In the genomic region with DNA sequence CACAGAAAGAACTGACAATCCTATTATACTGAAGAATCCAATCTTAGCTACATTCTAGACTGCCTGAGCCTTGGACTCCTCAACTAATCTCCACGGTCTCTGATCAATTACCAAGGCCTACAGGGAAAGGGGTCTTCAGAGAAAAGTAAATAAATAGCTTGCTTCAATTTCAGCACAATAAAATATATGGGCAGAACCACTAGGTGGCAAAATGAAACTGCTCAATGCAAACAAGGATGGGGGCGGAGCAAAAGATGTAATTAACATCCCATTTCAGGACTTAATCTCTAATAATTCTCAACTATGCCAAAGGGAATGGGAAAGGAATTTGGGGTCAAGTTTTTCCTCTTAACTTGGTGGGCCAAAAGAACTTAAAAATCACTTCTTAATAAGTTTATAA, we compare ENCODE assay signal across 8 cellular contexts.
DNase-seq lines count a peak whose midpoint lies in the region; ATAC-seq, FAIRE-seq and TF ChIP-seq lines count a peak whose summit lies in the region.

No MANE protein-coding gene starts in this region.

- ATAC-seq in PC-3 (no peak), GM19351 (IDR thresholded peaks at IDR 0.05; ENCODE audit: unreplicated experiment) (no peak), HG03469 (IDR thresholded peaks at IDR 0.05; ENCODE audit: unreplicated experiment) (no peak)
- peak; percentile 50 for ATAC-seq in naive thymus-derived CD4-positive, alpha-beta T cell

- no peak overlapping the region for H2AFZ ChIP-seq in PC-3 (ENCODE audit: low read length)

- no TSS peak for BruUV-seq in PC-3 (replicated peaks; lab: Mats Ljungman, UMichigan)

- peaks cover 0 to 21% (median 10%) of the 10 kb centered on the region in 7 donors for H3K4me1 Mint-ChIP-seq in naive thymus-derived CD4-positive, alpha-beta T cell

- H3K27me3 ChIP-seq in PC-3 (ENCODE audit: low read length): no peaks in the 10 kb centered on the region
- no peaks in the 10 kb centered on the region for H3K27me3 ChIP-seq in naive thymus-derived CD4-positive, alpha-beta T cell (ENCODE audit: control insufficient read depth in 2 of 2, insufficient read depth in 2 of 2, low read length in 2 of 2)

- H3K27ac ChIP-seq in PC-3 (ENCODE audit: low read length): no peak overlapping the region
- H3K27ac ChIP-seq in naive thymus-derived CD4-positive, alpha-beta T cell (ENCODE audit: low read depth, low read length): no peak overlapping the region

- H3K4me3 ChIP-seq in PC-3 (ENCODE audit: low read length): no peak overlapping the region
- no peak overlapping the region for H3K4me3 ChIP-seq in naive thymus-derived CD4-positive, alpha-beta T cell (ENCODE audit: low read length)

- H3K36me3 ChIP-seq in PC-3 (ENCODE audit: low read depth, low read length): no peaks in the 10 kb centered on the region
- H3K36me3 ChIP-seq in naive thymus-derived CD4-positive, alpha-beta T cell (ENCODE audit: control insufficient read depth in 2 of 3, insufficient read depth in 3 of 3, low read length in 3 of 3): peaks cover 0 to 31% (median 4%) of the 10 kb centered on the region in 3 experiments

- no peaks in the 10 kb centered on the region for H3F3A ChIP-seq in PC-3 (ENCODE audit: low read length, unreplicated experiment)

- H3K79me2 ChIP-seq in PC-3 (ENCODE audit: low read length): no peaks in the 10 kb centered on the region

- H3K9me3 Mint-ChIP-seq in naive thymus-derived CD4-positive, alpha-beta T cell: peaks cover 0 to 2% (median 0%) of the 10 kb centered on the region in 11 donors

- no peaks in the 10 kb centered on the region for H3K9me3 ChIP-seq in PC-3 (ENCODE audit: low read length)
- H3K9me3 ChIP-seq in naive thymus-derived CD4-positive, alpha-beta T cell (ENCODE audit: control insufficient read depth in 2 of 3, low read length in 3 of 3): no peaks in the 10 kb centered on the region

- H3K36me3 Mint-ChIP-seq in naive thymus-derived CD4-positive, alpha-beta T cell: peaks cover 0 to 14% (median 11%) of the 10 kb centered on the region in 5 donors

- no peaks in the 10 kb centered on the region for H3K4me1 ChIP-seq in PC-3 (ENCODE audit: insufficient read depth, low read length)
- H3K4me1 ChIP-seq in naive thymus-derived CD4-positive, alpha-beta T cell (ENCODE audit: control insufficient read depth in 2 of 2, insufficient read depth in 2 of 2, low read length in 2 of 2): no peaks in the 10 kb centered on the region

- H3K4me3 Mint-ChIP-seq in naive thymus-derived CD4-positive, alpha-beta T cell: no peak overlapping the region

- H3K27ac Mint-ChIP-seq in naive thymus-derived CD4-positive, alpha-beta T cell: peak overlapping the region in 3 of 9 donors; percentile 10 to 66 (median 56)

- CTCF ChIA-PET in PC-3 (lab: Charles Lee): interaction anchor here (0.5 to 1.5 kb wide), 2 partner anchors 32 to 294 kb away, joined by 5 to 9 read pairs; no protein-coding TSS in a partner anchor
- CTCF ChIA-PET in naive thymus-derived CD4-positive, alpha-beta T cell (lab: Charles Lee): interaction anchor here (1.0 to 1.4 kb wide), 3 partner anchors 211 to 311 kb away, joined by 3 to 4 read pairs (median 4); no protein-coding TSS in a partner anchor

- no peak for TF ChIP-seq POLR2A in GM12892 (IDR thresholded peaks at IDR 0.05; ENCODE audit: low read depth, low read length)

- H4K20me1 ChIP-seq in PC-3 (ENCODE audit: low read length): no peaks in the 10 kb centered on the region

- no peak overlapping the region for H3K4me2 ChIP-seq in PC-3 (ENCODE audit: low read length)

- intact Hi-C loops in PC-3 (cut with micrococcal nuclease): loop anchor here (1.0 to 5.0 kb wide), 4 partner anchors 33 to 295 kb away; no protein-coding TSS in a partner anchor
- intact Hi-C loops in naive thymus-derived CD4-positive, alpha-beta T cell (cut with micrococcal nuclease): loop anchor here (1.0 to 5.0 kb wide), 6 partner anchors 134 to 473 kb away; a partner anchor contains a TSS

- FAIRE-seq in GM12892 (lab: Jason Lieb, UNC): peak; percentile 21

- POLR2A ChIA-PET in PC-3 (lab: Charles Lee; ENCODE audit: unreplicated experiment): no interaction called here
- POLR2A ChIA-PET in naive thymus-derived CD4-positive, alpha-beta T cell (lab: Charles Lee): interaction anchor here (0.8 kb wide), 1 partner anchor 126 kb away, joined by 3 read pairs; no protein-coding TSS in a partner anchor

- H3K9me2 ChIP-seq in PC-3 (replicated peaks; ENCODE audit: low read length): no peaks in the 10 kb centered on the region

- no peaks in the 10 kb centered on the region for H3K27me3 Mint-ChIP-seq in naive thymus-derived CD4-positive, alpha-beta T cell

- no peak overlapping the region for H3K9ac ChIP-seq in PC-3 (ENCODE audit: low read length)

- peak; percentile 41 for DNase-seq in CD1c-positive myeloid dendritic cell (ENCODE audit: extremely low spot score)
- no peak for DNase-seq in GM12892 (ENCODE audit: insufficient read length)
- peak; percentile 56 for DNase-seq in PC-3
- DNase-seq in dermis microvascular lymphatic vessel endothelial cell (ENCODE audit: low read depth in 2 of 2): peak; percentile 45 to 62
- peak in 7 of 9 donors; percentile 11 to 36 (median 21) for DNase-seq in naive thymus-derived CD4-positive, alpha-beta T cell
- no peak for DNase-seq in DMS79 (lab: John Stamatoyannopoulos, UW)

- peak; percentile 72 for TF ChIP-seq CTCF in PC-3 (conservative IDR thresholded peaks at IDR 0.05; ENCODE audit: low read depth, low read length)

Comparison
In these comparisons a context has a peak if more than half of its experiments do, and no peak if none do; other contexts are left out.
1. DNase-seq: peak in CD1c-positive myeloid dendritic cell (single experiment), PC-3 (single experiment), dermis microvascular lymphatic vessel endothelial cell (2 of 2) and naive thymus-derived CD4-positive, alpha-beta T cell (7 of 9); none in GM12892 (single experiment) and DMS79 (single experiment).